Comparison of ENCODE assay signal across 13 cellular contexts in genomic region chr3:43291546-43291945, GRCh38. TPM values are rescaled to one million over a fixed set of nuclear protein-coding genes. Genes with fewer than 3 reads are reported as not detected.
DNase-seq lines count a peak whose midpoint lies in the region; ATAC-seq, FAIRE-seq and TF ChIP-seq lines count a peak whose summit lies in the region.
"Had no signal": no experiment of that assay in that cellular context is flagged by ENCODE, and none has a peak within 500 bp of the region (broad histone marks: within the 10 kb centered on the region; RNA-seq: fewer than 3 reads in every experiment).

No MANE protein-coding gene starts in this region.

- H3K27ac ChIP-seq in breast epithelium (peak overlapping the region in 1 of 2 donors; percentile 46), upper lobe of left lung (peak overlapping the region; percentile 23 to 98 (median 72)), neuronal stem cell (replicated peaks; ENCODE audit: low read length) (no peak overlapping the region)

- FAIRE-seq in HTR-8/SVneo (lab: Jason Lieb, UNC): no peak
- FAIRE-seq: frontal cortex had no signal

- TF ChIP-seq POLR2A in breast epithelium (IDR thresholded peaks at IDR 0.05) (no peak), upper lobe of left lung (IDR thresholded peaks at IDR 0.05) (no peak)

- H3K27ac Mint-ChIP-seq in MCF 10A (ENCODE audit: low read depth, unreplicated experiment): peak overlapping the region; percentile 88
- peak overlapping the region; percentile 73 for H3K27ac Mint-ChIP-seq in activated CD8-positive, alpha-beta T cell treated with anti-CD3 and anti-CD28 coated beads, Interleukin-2, amount 10 ng/mL, durations not matched to agents 7 days and 5 days

- H3K18ac ChIP-seq in neuronal stem cell (ENCODE audit: low read length): no peak overlapping the region

- H2BK120ac ChIP-seq in neuronal stem cell (ENCODE audit: low read depth, low read length): no peak overlapping the region

- H2BK12ac ChIP-seq in neuronal stem cell (ENCODE audit: low read length): no peak overlapping the region

- H3K79me1 ChIP-seq in neuronal stem cell (ENCODE audit: low read depth, low read length): peaks cover 2% of the 10 kb centered on the region

- TF ChIP-seq EP300 in upper lobe of left lung (IDR thresholded peaks at IDR 0.05): no peak

- H3K27me3 ChIP-seq in breast epithelium (no peaks in the 10 kb centered on the region), upper lobe of left lung (no peaks in the 10 kb centered on the region), neuronal stem cell (ENCODE audit: control insufficient read depth in 3 of 3, insufficient read depth in 3 of 3, low read depth in 1 of 3, low read length in 3 of 3) (no peaks in the 10 kb centered on the region)
- H3K27me3 ChIP-seq: left lung had no signal

- no peak for DNase-seq in MCF 10A (ENCODE audit: unreplicated experiment)
- no peak for DNase-seq in breast epithelium (ENCODE audit: low spot score in 2 of 2)
- no peak for DNase-seq in activated CD8-positive, alpha-beta T cell treated with anti-CD3 and anti-CD28 coated beads, Interleukin-2, amount 10 ng/mL, durations not matched to agents 7 days and 5 days
- DNase-seq in iris pigment epithelial cell (ENCODE audit: low read depth): peak; percentile 27
- DNase-seq in upper lobe of left lung: no peak
- DNase-seq in HuH-7.5 (ENCODE audit: low spot score): no peak
- no peak for DNase-seq in neuronal stem cell (ENCODE audit: low spot score)
- DNase-seq in HTR-8/SVneo (ENCODE audit: insufficient read length, low spot score): no peak
- DNase-seq: AML-193, left lung, NCI-H524 treated with DMSO at 0.1 percent for 48 hours, right cardiac atrium had no signal

- 71 to 77% methylated on average over 1 of the region's 1 CpG for WGBS in upper lobe of left lung, 2 donors
- no CpG with 5 or more reads among the region's 1 CpG for WGBS in neuronal stem cell (ENCODE audit: extremely low coverage in 2 of 2, insufficient read length in 2 of 2, insufficient replicate concordance in 1 of 2), 2 donors

- H3K4me2 ChIP-seq in neuronal stem cell (ENCODE audit: insufficient read depth, low read length, poor library complexity, severe bottlenecking): no peak overlapping the region

- H2BK5ac ChIP-seq in neuronal stem cell (ENCODE audit: low read length): no peak overlapping the region

- H3K4ac ChIP-seq in neuronal stem cell (ENCODE audit: low read length): no peak overlapping the region

- CTCF ChIA-PET in MCF 10A (lab: Yijun Ruan, JAX): interaction anchor here (1.7 kb wide), 1 partner anchor 212 kb away, joined by 3 read pairs; no protein-coding TSS in a partner anchor
- CTCF ChIA-PET in activated CD8-positive, alpha-beta T cell treated with anti-CD3 and anti-CD28 coated beads, Interleukin-2, amount 10 ng/mL, durations not matched to agents 7 days and 5 days (lab: Charles Lee): interaction anchor here (1.2 to 3.5 kb wide), 4 partner anchors 54 to 128 kb away, joined by 3 to 28 read pairs (median 6); no protein-coding TSS in a partner anchor

- no peak overlapping the region for H4K8ac ChIP-seq in neuronal stem cell (ENCODE audit: low read depth, low read length)

- H2BK15ac ChIP-seq in neuronal stem cell (ENCODE audit: low read length): no peak overlapping the region

- POLR2A ChIA-PET in MCF 10A (lab: Yijun Ruan, JAX): interaction anchor here (0.8 to 3.8 kb wide), 3 partner anchors 77 to 136 kb away, joined by 3 to 10 read pairs (median 3); no protein-coding TSS in a partner anchor
- POLR2A ChIA-PET in activated CD8-positive, alpha-beta T cell treated with anti-CD3 and anti-CD28 coated beads, Interleukin-2, amount 10 ng/mL, durations not matched to agents 7 days and 5 days (lab: Charles Lee): interaction anchor here (0.6 to 1.6 kb wide), 2 partner anchors 36 to 129 kb away, joined by 3 to 4 read pairs; no protein-coding TSS in a partner anchor

- H3K9me3 ChIP-seq in breast epithelium (no peaks in the 10 kb centered on the region), upper lobe of left lung (no peaks in the 10 kb centered on the region), neuronal stem cell (replicated peaks in 1 of 2; ENCODE audit: control insufficient read depth in 2 of 2, insufficient read depth in 1 of 2, low read depth in 1 of 2, low read length in 2 of 2) (no peaks in the 10 kb centered on the region)
- H3K9me3 ChIP-seq: left lung had no signal

- H3K36me3 ChIP-seq in breast epithelium (no peaks in the 10 kb centered on the region), upper lobe of left lung (no peaks in the 10 kb centered on the region), neuronal stem cell (replicated peaks in 1 of 2; ENCODE audit: control insufficient read depth in 2 of 2, insufficient read depth in 2 of 2, low read length in 2 of 2) (peaks cover 0 to 39% of the 10 kb centered on the region in 2 donors)

- H4K91ac ChIP-seq in neuronal stem cell (ENCODE audit: low read depth, low read length, poor library complexity): no peak overlapping the region

- H3K4me3 ChIP-seq in breast epithelium (peak overlapping the region in 1 of 3 donors; percentile 32), upper lobe of left lung (peak overlapping the region in 1 of 4 donors; percentile 71), neuronal stem cell (ENCODE audit: low read length in 2 of 2) (no peak overlapping the region)

- intact Hi-C loops in MCF 10A (cut with micrococcal nuclease) (no loop called here), breast epithelium (cut with DNase I; ENCODE audit: low total_unique reads) (no loop called here)

- peaks cover 46% of the 10 kb centered on the region for H3K4me1 Mint-ChIP-seq in MCF 10A (ENCODE audit: insufficient read depth, unreplicated experiment)
- peaks cover 75% of the 10 kb centered on the region for H3K4me1 Mint-ChIP-seq in activated CD8-positive, alpha-beta T cell treated with anti-CD3 and anti-CD28 coated beads, Interleukin-2, amount 10 ng/mL, durations not matched to agents 7 days and 5 days (ENCODE audit: low read depth)

- H3K4me3 Mint-ChIP-seq in MCF 10A (ENCODE audit: unreplicated experiment): no peak overlapping the region
- peak overlapping the region; percentile 92 for H3K4me3 Mint-ChIP-seq in activated CD8-positive, alpha-beta T cell treated with anti-CD3 and anti-CD28 coated beads, Interleukin-2, amount 10 ng/mL, durations not matched to agents 7 days and 5 days

- no peaks in the 10 kb centered on the region for H3K36me3 Mint-ChIP-seq in MCF 10A (ENCODE audit: insufficient read depth, unreplicated experiment)
- peaks cover 48% of the 10 kb centered on the region for H3K36me3 Mint-ChIP-seq in activated CD8-positive, alpha-beta T cell treated with anti-CD3 and anti-CD28 coated beads, Interleukin-2, amount 10 ng/mL, durations not matched to agents 7 days and 5 days (ENCODE audit: low read depth)

- H3K9ac ChIP-seq in neuronal stem cell (ENCODE audit: low read depth, low read length, poor library complexity): no peak overlapping the region

- TF ChIP-seq CTCF in MCF 10A (IDR thresholded peaks at IDR 0.05; ENCODE audit: unreplicated experiment) (no peak), breast epithelium (IDR thresholded peaks at IDR 0.05) (no peak), upper lobe of left lung (IDR thresholded peaks at IDR 0.05) (no peak)

- no TSS peak for BruUV-seq in MCF 10A (replicated peaks; lab: Mats Ljungman, UMichigan)

- no peak overlapping the region for H3K14ac ChIP-seq in neuronal stem cell (ENCODE audit: low read length)

- H2AK5ac ChIP-seq in neuronal stem cell (ENCODE audit: low read depth, low read length): no peak overlapping the region

- H3K23ac ChIP-seq in neuronal stem cell (ENCODE audit: low read depth, low read length, poor library complexity): no peak overlapping the region

- ATAC-seq in activated CD8-positive, alpha-beta T cell treated with anti-CD3 and anti-CD28 coated beads, Interleukin-2, amount 10 ng/mL, durations not matched to agents 7 days and 5 days: no peak
- no peak for ATAC-seq in upper lobe of left lung (ENCODE audit: low FRiP score in 2 of 2)
- ATAC-seq: left lung, right cardiac atrium had no signal

- H2AFZ ChIP-seq in neuronal stem cell (ENCODE audit: low read length): no peak overlapping the region

- H3K4me1 ChIP-seq in breast epithelium (peaks cover 0 to 11% of the 10 kb centered on the region in 2 donors), upper lobe of left lung (peaks cover 52 to 87% (median 69%) of the 10 kb centered on the region in 4 donors), neuronal stem cell (ENCODE audit: control insufficient read depth in 2 of 2, insufficient read depth in 1 of 2, low read depth in 1 of 2, low read length in 2 of 2) (peaks cover 3 to 5% of the 10 kb centered on the region in 2 donors)

- H3K27me3 Mint-ChIP-seq in MCF 10A (ENCODE audit: insufficient read depth, unreplicated experiment): no peaks in the 10 kb centered on the region
- H3K27me3 Mint-ChIP-seq in activated CD8-positive, alpha-beta T cell treated with anti-CD3 and anti-CD28 coated beads, Interleukin-2, amount 10 ng/mL, durations not matched to agents 7 days and 5 days (ENCODE audit: low read depth): no peaks in the 10 kb centered on the region

- H3K9me3 Mint-ChIP-seq in MCF 10A (ENCODE audit: unreplicated experiment): no peaks in the 10 kb centered on the region
- no peaks in the 10 kb centered on the region for H3K9me3 Mint-ChIP-seq in activated CD8-positive, alpha-beta T cell treated with anti-CD3 and anti-CD28 coated beads, Interleukin-2, amount 10 ng/mL, durations not matched to agents 7 days and 5 days (ENCODE audit: insufficient read depth)

RNA-seq across cellular contexts. Expression of gene SNRK, which starts 5.2 kb away (rescaled TPM):
- 16.6 and 18.0 TPM in 2 replicates for total RNA-seq in MCF 10A (2022)
- total RNA-seq in breast epithelium: 10 to 100 TPM; 52.0 to 84.9 (median 72.8) TPM
- 10 to 100 TPM; 55.5 to 55.7 TPM for total RNA-seq in activated CD8-positive, alpha-beta T cell treated with anti-CD3 and anti-CD28 coated beads, Interleukin-2, amount 10 ng/mL, durations not matched to agents 7 days and 5 days
- total RNA-seq in upper lobe of left lung: 10 to 100 TPM; 25.1 to 68.5 (median 45.3) TPM
- polyA plus RNA-seq in neuronal stem cell (2013, experiment 1 of 2): 8.0 TPM
- polyA plus RNA-seq in neuronal stem cell (2013, experiment 2 of 2): 7.3 TPM
